ENCODE assay signal across 1 cellular context in the genomic region with DNA sequence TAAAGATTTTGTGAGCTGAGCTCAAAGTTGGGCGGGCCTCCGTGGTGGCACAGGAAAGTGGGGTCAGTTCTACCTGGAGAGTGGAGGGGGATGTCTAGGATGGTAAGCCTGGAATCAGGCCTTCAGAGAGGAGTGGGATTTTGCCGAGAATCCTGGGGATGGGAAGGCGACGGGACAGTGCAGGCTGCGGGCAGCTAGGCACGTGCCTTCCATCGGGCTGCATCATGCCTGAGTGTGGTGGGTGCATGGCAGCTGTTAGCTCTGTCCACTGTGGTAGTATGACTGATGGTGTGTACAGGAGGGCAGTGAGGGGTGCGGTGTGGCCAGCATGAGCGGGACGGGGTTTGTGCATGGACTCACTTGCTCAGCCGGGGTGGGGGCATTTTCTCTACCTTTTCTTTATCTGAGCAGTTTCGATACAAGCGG.
TF ChIP-seq lines count a peak whose summit lies in the region.

No MANE protein-coding gene starts in this region.

TF ChIP-seq in WTC11, 78 proteins besides CTCF, POLR2A, EP300 and RAD21 (continued from another document):
- TF ChIP-seq, protein P1, sequence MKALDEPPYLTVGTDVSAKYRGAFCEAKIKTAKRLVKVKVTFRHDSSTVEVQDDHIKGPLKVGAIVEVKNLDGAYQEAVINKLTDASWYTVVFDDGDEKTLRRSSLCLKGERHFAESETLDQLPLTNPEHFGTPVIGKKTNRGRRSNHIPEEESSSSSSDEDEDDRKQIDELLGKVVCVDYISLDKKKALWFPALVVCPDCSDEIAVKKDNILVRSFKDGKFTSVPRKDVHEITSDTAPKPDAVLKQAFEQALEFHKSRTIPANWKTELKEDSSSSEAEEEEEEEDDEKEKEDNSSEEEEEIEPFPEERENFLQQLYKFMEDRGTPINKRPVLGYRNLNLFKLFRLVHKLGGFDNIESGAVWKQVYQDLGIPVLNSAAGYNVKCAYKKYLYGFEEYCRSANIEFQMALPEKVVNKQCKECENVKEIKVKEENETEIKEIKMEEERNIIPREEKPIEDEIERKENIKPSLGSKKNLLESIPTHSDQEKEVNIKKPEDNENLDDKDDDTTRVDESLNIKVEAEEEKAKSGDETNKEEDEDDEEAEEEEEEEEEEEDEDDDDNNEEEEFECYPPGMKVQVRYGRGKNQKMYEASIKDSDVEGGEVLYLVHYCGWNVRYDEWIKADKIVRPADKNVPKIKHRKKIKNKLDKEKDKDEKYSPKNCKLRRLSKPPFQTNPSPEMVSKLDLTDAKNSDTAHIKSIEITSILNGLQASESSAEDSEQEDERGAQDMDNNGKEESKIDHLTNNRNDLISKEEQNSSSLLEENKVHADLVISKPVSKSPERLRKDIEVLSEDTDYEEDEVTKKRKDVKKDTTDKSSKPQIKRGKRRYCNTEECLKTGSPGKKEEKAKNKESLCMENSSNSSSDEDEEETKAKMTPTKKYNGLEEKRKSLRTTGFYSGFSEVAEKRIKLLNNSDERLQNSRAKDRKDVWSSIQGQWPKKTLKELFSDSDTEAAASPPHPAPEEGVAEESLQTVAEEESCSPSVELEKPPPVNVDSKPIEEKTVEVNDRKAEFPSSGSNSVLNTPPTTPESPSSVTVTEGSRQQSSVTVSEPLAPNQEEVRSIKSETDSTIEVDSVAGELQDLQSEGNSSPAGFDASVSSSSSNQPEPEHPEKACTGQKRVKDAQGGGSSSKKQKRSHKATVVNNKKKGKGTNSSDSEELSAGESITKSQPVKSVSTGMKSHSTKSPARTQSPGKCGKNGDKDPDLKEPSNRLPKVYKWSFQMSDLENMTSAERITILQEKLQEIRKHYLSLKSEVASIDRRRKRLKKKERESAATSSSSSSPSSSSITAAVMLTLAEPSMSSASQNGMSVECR (CRISPR knock-in tag; IDR thresholded peaks at IDR 0.05; ENCODE audit: borderline replicate concordance), result no peak
TF ChIP-seq in WTC11: peak in this region for 0.
